ENCODE assay signal across 15 cellular contexts in genomic region chr1:64944913-64945312, GRCh38.
"Had no signal": no experiment of that assay in that cellular context is flagged by ENCODE, and none has a peak within 500 bp of the region (broad histone marks: within the 10 kb centered on the region; RNA-seq: fewer than 3 reads in every experiment).

No MANE protein-coding gene starts in this region.

- H3K36me3 Mint-ChIP-seq: type B pancreatic cell had no signal

- H3K9me3 Mint-ChIP-seq: endodermal cell, nephron progenitor cell, type B pancreatic cell had no signal

- DNase-seq: effector CD4-positive, alpha-beta T cell; endodermal cell; erythroblast; foreskin keratinocyte; head of caudate nucleus; left colon; mesendoderm; naive thymus-derived CD4-positive, alpha-beta T cell; nephron progenitor cell; sigmoid colon; small intestine; stimulated activated CD4-positive, alpha-beta T cell treated with anti-CD3 and anti-CD28 coated beads, Interleukin-12 subunit alpha, Interleukin-12 subunit beta, amount 100 ng/mL, for 4 hours; stimulated activated naive CD4-positive, alpha-beta T cell; stomach had no signal

- H3K4me3 Mint-ChIP-seq: endodermal cell, nephron progenitor cell, type B pancreatic cell had no signal

- H3K27me3 Mint-ChIP-seq: naive thymus-derived CD4-positive, alpha-beta T cell; type B pancreatic cell had no signal

- H3K27ac Mint-ChIP-seq: endodermal cell, nephron progenitor cell, type B pancreatic cell had no signal

- ATAC-seq: foreskin keratinocyte; left colon; naive thymus-derived CD4-positive, alpha-beta T cell had no signal
